ENCODE assay signal across 8 cellular contexts in the genomic region with DNA sequence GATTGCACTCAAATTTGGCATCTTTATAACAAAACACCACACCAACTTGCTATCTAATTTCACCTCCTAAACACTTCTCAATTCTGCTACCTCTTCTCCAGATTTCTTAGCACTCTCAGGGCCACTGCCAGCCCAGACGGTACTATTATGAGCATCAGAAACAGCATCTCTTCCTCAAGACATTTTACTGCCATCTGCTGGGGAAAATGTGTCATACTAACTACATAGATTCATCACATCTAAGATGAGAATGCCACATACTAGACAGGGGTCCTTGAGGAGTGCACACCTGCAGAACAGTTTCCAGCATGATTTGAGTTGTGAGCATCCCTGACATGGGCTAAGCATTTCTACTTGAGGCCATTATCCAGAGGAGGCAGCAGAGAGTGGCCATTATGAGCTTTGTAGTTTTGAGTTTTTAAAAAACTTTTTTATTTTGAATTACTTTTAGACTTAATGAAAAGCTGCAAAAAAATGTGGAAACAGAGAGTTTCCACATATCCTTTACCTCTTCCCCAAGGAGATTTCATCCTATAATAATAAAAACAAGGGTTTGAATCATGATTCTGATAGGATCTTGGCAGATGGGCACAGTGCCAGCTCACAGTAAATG. TPM values are rescaled to one million over a fixed set of nuclear protein-coding genes. Genes with fewer than 3 reads are reported as not detected.
DNase-seq lines count a peak whose midpoint lies in the region; ATAC-seq and TF ChIP-seq lines count a peak whose summit lies in the region.

No MANE protein-coding gene starts in this region.

- DNase-seq in CD1c-positive myeloid dendritic cell (ENCODE audit: extremely low spot score): peak; percentile 78
- DNase-seq in NCI-H1436 (lab: John Stamatoyannopoulos, UW): peak; percentile 66
- no peak for DNase-seq in epithelial cell of proximal tubule (ENCODE audit: low read depth)
- peak in 7 of 9 donors; percentile 25 to 57 (median 50) for DNase-seq in naive thymus-derived CD4-positive, alpha-beta T cell
- no peak for DNase-seq in stimulated activated CD8-positive, alpha-beta memory T cell treated with anti-CD3 and anti-CD28 coated beads, Interleukin-4, amount 100 ng/mL, for 48 hours

- H3K4me3 Mint-ChIP-seq in naive thymus-derived CD4-positive, alpha-beta T cell: no peak overlapping the region

- H3K27me3 ChIP-seq in SU-DHL-6 (ENCODE audit: low read length): no peaks in the 10 kb centered on the region
- H3K27me3 ChIP-seq in naive thymus-derived CD4-positive, alpha-beta T cell (ENCODE audit: control insufficient read depth in 2 of 2, insufficient read depth in 2 of 2, low read length in 2 of 2): no peaks in the 10 kb centered on the region

- H3K27ac ChIP-seq in SU-DHL-6 (ENCODE audit: low read depth, low read length): no peak overlapping the region
- H3K27ac ChIP-seq in naive thymus-derived CD4-positive, alpha-beta T cell (ENCODE audit: low read depth, low read length): no peak overlapping the region

- TF ChIP-seq CTCF in SU-DHL-6 (IDR thresholded peaks at IDR 0.05; ENCODE audit: insufficient read depth, low read length, poor library complexity, severe bottlenecking) (peak; percentile 55), epithelial cell of proximal tubule (conservative IDR thresholded peaks at IDR 0.05; ENCODE audit: low read depth, low read length) (peak; percentile 74)

- no peaks in the 10 kb centered on the region for H4K20me1 ChIP-seq in SU-DHL-6 (ENCODE audit: low read depth, low read length)

- no peak overlapping the region for H3K27ac Mint-ChIP-seq in naive thymus-derived CD4-positive, alpha-beta T cell

- H3K36me3 ChIP-seq in SU-DHL-6 (ENCODE audit: low read length): no peaks in the 10 kb centered on the region
- H3K36me3 ChIP-seq in naive thymus-derived CD4-positive, alpha-beta T cell (ENCODE audit: control insufficient read depth in 2 of 3, insufficient read depth in 3 of 3, low read length in 3 of 3): no peaks in the 10 kb centered on the region

- no peak overlapping the region for H3K4me2 ChIP-seq in SU-DHL-6 (ENCODE audit: low read depth, low read length, poor library complexity, severe bottlenecking)

- no peaks in the 10 kb centered on the region for H3K4me1 ChIP-seq in naive thymus-derived CD4-positive, alpha-beta T cell (ENCODE audit: control insufficient read depth in 2 of 2, insufficient read depth in 2 of 2, low read length in 2 of 2)

- no peaks in the 10 kb centered on the region for H3K9me3 Mint-ChIP-seq in naive thymus-derived CD4-positive, alpha-beta T cell

- H3K9me2 ChIP-seq in SU-DHL-6 (replicated peaks; ENCODE audit: insufficient read depth, low read length): no peaks in the 10 kb centered on the region

- no peak overlapping the region for H3K9ac ChIP-seq in SU-DHL-6 (ENCODE audit: low read length)

- peaks cover 3 to 23% (median 17%) of the 10 kb centered on the region in 7 donors for H3K4me1 Mint-ChIP-seq in naive thymus-derived CD4-positive, alpha-beta T cell

- no peaks in the 10 kb centered on the region for H3K36me3 Mint-ChIP-seq in naive thymus-derived CD4-positive, alpha-beta T cell

- H3F3A ChIP-seq in SU-DHL-6 (ENCODE audit: insufficient read depth): no peaks in the 10 kb centered on the region

- ATAC-seq in GM18511 (IDR thresholded peaks at IDR 0.05; ENCODE audit: unreplicated experiment): peak; percentile 85
- ATAC-seq in HG02938 (IDR thresholded peaks at IDR 0.05; ENCODE audit: unreplicated experiment): peak; percentile 86
- peak; percentile 89 for ATAC-seq in naive thymus-derived CD4-positive, alpha-beta T cell

- peak overlapping the region; percentile 15 for H2AFZ ChIP-seq in SU-DHL-6 (ENCODE audit: low read depth, low read length, severe bottlenecking)

- H3K9me3 ChIP-seq in SU-DHL-6 (ENCODE audit: insufficient read depth, low read length): no peaks in the 10 kb centered on the region
- H3K9me3 ChIP-seq in naive thymus-derived CD4-positive, alpha-beta T cell (ENCODE audit: control insufficient read depth in 2 of 3, low read length in 3 of 3): no peaks in the 10 kb centered on the region

- CTCF ChIA-PET in naive thymus-derived CD4-positive, alpha-beta T cell (lab: Charles Lee): interaction anchor here (0.6 to 4.7 kb wide), 6 partner anchors 9 to 1530 kb away, joined by 3 to 22 read pairs (median 4); no protein-coding TSS in a partner anchor

- peaks cover 0 to 9% (median under 1%) of the 10 kb centered on the region in 5 donors for H3K27me3 Mint-ChIP-seq in naive thymus-derived CD4-positive, alpha-beta T cell

- H3K4me3 ChIP-seq in SU-DHL-6 (ENCODE audit: insufficient read depth, low read length, poor library complexity, severe bottlenecking): no peak overlapping the region
- H3K4me3 ChIP-seq in epithelial cell of proximal tubule (ENCODE audit: low read depth, low read length): no peak overlapping the region
- H3K4me3 ChIP-seq in naive thymus-derived CD4-positive, alpha-beta T cell (ENCODE audit: low read length): no peak overlapping the region

- POLR2A ChIA-PET in naive thymus-derived CD4-positive, alpha-beta T cell (lab: Charles Lee): no interaction called here

- no peaks in the 10 kb centered on the region for H3K79me2 ChIP-seq in SU-DHL-6 (ENCODE audit: insufficient read depth, low read length)

- intact Hi-C loops in naive thymus-derived CD4-positive, alpha-beta T cell (cut with micrococcal nuclease): loop anchor here (1.0 to 5.0 kb wide), 8 partner anchors 15 to 1803 kb away; no protein-coding TSS in a partner anchor

RNA-seq across cellular contexts. Expression of a gene that starts 15.1 kb away (rescaled TPM):
- 1.5 and 3.0 TPM in 2 replicates for total RNA-seq in epithelial cell of proximal tubule
- 1 to 10 TPM in 4 of 5 experiments, under 1 TPM in 1; 0.34 to 6.5 (median 3.7) TPM for total RNA-seq in naive thymus-derived CD4-positive, alpha-beta T cell
- under 1 TPM; 0.25 to 0.58 TPM for polyA plus RNA-seq in naive thymus-derived CD4-positive, alpha-beta T cell

Comparison
In these comparisons a context has a peak if more than half of its experiments do, and no peak if none do; other contexts are left out.
1. DNase-seq: peak in CD1c-positive myeloid dendritic cell (single experiment), NCI-H1436 (single experiment) and naive thymus-derived CD4-positive, alpha-beta T cell (7 of 9); none in epithelial cell of proximal tubule (single experiment) and stimulated activated CD8-positive, alpha-beta memory T cell treated with anti-CD3 and anti-CD28 coated beads, Interleukin-4, amount 100 ng/mL, for 48 hours (single experiment).
2. Peak in every context shown above with its lines, with median percentiles within 50 percentile points of each other: ATAC-seq.